1 cellular context compared by ENCODE assay signal in genomic region chr3:129313983-129314756, GRCh38.
A peak's percentile ranks its signal among the peaks of the same experiment; 100 is the strongest.
TF ChIP-seq lines count a peak whose summit lies in the region.

No MANE protein-coding gene starts in this region.

TF ChIP-seq in HEK293, 187 proteins besides CTCF, POLR2A, EP300 and RAD21 (continued from another document):
- TF ChIP-seq ZNF398 (tag by site-specific recombination; IDR thresholded peaks at IDR 0.05) (peak; percentile 29; the same call in 1 of the 2 replicates), ZNF639 (tag by site-specific recombination; IDR thresholded peaks at IDR 0.05) (0 out of 2 replicates have a peak, but pooled peaks have one; percentile 31), ZNF558 (tag by site-specific recombination; IDR thresholded peaks at IDR 0.05) (no peak), BCL11B (tag by site-specific recombination; IDR thresholded peaks at IDR 0.05; ENCODE audit: low read depth) (0 out of 2 replicates have a peak, but pooled peaks have one; percentile 33), ZFP37 (tag by site-specific recombination; IDR thresholded peaks at IDR 0.05) (no peak), ZNF768 (tag by site-specific recombination; IDR thresholded peaks at IDR 0.05) (no peak), ZBTB48 (tag by site-specific recombination; IDR thresholded peaks at IDR 0.05) (peak; percentile 65), HOXC10 (CRISPR knock-in tag; IDR thresholded peaks at IDR 0.05) (no peak), ZNF76 (tag by site-specific recombination; IDR thresholded peaks at IDR 0.05; ENCODE audit: borderline replicate concordance, low read depth) (peak; percentile 64; the same call in 1 of the 2 replicates), SALL2 (tag by site-specific recombination; IDR thresholded peaks at IDR 0.05; ENCODE audit: borderline replicate concordance) (no peak), ZNF280D (tag by site-specific recombination; IDR thresholded peaks at IDR 0.05) (no peak)
